Comparison of ENCODE assay signal across 1 cellular context in genomic region chr12:105107497-105108371, GRCh38.
TF ChIP-seq lines count a peak whose summit lies in the region.

A gene with protein sequence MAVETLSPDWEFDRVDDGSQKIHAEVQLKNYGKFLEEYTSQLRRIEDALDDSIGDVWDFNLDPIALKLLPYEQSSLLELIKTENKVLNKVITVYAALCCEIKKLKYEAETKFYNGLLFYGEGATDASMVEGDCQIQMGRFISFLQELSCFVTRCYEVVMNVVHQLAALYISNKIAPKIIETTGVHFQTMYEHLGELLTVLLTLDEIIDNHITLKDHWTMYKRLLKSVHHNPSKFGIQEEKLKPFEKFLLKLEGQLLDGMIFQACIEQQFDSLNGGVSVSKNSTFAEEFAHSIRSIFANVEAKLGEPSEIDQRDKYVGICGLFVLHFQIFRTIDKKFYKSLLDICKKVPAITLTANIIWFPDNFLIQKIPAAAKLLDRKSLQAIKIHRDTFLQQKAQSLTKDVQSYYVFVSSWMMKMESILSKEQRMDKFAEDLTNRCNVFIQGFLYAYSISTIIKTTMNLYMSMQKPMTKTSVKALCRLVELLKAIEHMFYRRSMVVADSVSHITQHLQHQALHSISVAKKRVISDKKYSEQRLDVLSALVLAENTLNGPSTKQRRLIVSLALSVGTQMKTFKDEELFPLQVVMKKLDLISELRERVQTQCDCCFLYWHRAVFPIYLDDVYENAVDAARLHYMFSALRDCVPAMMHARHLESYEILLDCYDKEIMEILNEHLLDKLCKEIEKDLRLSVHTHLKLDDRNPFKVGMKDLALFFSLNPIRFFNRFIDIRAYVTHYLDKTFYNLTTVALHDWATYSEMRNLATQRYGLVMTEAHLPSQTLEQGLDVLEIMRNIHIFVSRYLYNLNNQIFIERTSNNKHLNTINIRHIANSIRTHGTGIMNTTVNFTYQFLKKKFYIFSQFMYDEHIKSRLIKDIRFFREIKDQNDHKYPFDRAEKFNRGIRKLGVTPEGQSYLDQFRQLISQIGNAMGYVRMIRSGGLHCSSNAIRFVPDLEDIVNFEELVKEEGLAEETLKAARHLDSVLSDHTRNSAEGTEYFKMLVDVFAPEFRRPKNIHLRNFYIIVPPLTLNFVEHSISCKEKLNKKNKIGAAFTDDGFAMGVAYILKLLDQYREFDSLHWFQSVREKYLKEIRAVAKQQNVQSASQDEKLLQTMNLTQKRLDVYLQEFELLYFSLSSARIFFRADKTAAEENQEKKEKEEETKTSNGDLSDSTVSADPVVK (plus strand): TSS chr12:105107731. CDS start chr12:105107801, 70 bp downstream.

TF ChIP-seq in HepG2, 621 proteins besides CTCF, POLR2A, EP300 and RAD21 (continued from another document and continues in another):
- TF ChIP-seq, protein P1, sequence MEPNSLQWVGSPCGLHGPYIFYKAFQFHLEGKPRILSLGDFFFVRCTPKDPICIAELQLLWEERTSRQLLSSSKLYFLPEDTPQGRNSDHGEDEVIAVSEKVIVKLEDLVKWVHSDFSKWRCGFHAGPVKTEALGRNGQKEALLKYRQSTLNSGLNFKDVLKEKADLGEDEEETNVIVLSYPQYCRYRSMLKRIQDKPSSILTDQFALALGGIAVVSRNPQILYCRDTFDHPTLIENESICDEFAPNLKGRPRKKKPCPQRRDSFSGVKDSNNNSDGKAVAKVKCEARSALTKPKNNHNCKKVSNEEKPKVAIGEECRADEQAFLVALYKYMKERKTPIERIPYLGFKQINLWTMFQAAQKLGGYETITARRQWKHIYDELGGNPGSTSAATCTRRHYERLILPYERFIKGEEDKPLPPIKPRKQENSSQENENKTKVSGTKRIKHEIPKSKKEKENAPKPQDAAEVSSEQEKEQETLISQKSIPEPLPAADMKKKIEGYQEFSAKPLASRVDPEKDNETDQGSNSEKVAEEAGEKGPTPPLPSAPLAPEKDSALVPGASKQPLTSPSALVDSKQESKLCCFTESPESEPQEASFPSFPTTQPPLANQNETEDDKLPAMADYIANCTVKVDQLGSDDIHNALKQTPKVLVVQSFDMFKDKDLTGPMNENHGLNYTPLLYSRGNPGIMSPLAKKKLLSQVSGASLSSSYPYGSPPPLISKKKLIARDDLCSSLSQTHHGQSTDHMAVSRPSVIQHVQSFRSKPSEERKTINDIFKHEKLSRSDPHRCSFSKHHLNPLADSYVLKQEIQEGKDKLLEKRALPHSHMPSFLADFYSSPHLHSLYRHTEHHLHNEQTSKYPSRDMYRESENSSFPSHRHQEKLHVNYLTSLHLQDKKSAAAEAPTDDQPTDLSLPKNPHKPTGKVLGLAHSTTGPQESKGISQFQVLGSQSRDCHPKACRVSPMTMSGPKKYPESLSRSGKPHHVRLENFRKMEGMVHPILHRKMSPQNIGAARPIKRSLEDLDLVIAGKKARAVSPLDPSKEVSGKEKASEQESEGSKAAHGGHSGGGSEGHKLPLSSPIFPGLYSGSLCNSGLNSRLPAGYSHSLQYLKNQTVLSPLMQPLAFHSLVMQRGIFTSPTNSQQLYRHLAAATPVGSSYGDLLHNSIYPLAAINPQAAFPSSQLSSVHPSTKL (CRISPR knock-in tag; IDR thresholded peaks at IDR 0.05), result peak; percentile 66; the same call in 1 of the 2 replicates
- TF ChIP-seq ZNF143 (CRISPR knock-in tag; IDR thresholded peaks at IDR 0.05) (peak; percentile 93), ZNF839 (CRISPR knock-in tag; IDR thresholded peaks at IDR 0.05; ENCODE audit: borderline replicate concordance) (peak; percentile 65; the same call in 1 of the 2 replicates), NFKBIZ (CRISPR knock-in tag; IDR thresholded peaks at IDR 0.05) (peak; percentile 72), ZNF83 (CRISPR knock-in tag; IDR thresholded peaks at IDR 0.05; ENCODE audit: borderline replicate concordance) (no peak), HDAC1 (CRISPR knock-in tag; IDR thresholded peaks at IDR 0.05) (peak; percentile 86; the same call in 1 of the 2 replicates), ESRRA (CRISPR knock-in tag; IDR thresholded peaks at IDR 0.05; ENCODE audit: low read depth) (peak; percentile 77; the same call in 1 of the 2 replicates), FOXJ3 (CRISPR knock-in tag; IDR thresholded peaks at IDR 0.05; ENCODE audit: borderline replicate concordance) (no peak), NRL (CRISPR knock-in tag; IDR thresholded peaks at IDR 0.05; ENCODE audit: borderline replicate concordance) (peak; percentile 96; the same call in 1 of the 2 replicates), ZNF816 (CRISPR knock-in tag; IDR thresholded peaks at IDR 0.05; ENCODE audit: borderline replicate concordance) (peak; percentile 64; the same call in 1 of the 2 replicates), FOSL2 (CRISPR knock-in tag; IDR thresholded peaks at IDR 0.05) (peak; percentile 34; the same call in 1 of the 2 replicates), PHB2 (IDR thresholded peaks at IDR 0.05; ENCODE audit: partially characterized antibody) (no peak), ZNF570 (CRISPR knock-in tag; IDR thresholded peaks at IDR 0.05; ENCODE audit: borderline replicate concordance) (peak; percentile 70; the same call in 1 of the 2 replicates), AKAP8 (CRISPR knock-in tag; IDR thresholded peaks at IDR 0.05) (no peak), JUND (CRISPR knock-in tag; IDR thresholded peaks at IDR 0.05) (0 out of 2 replicates have a peak, but pooled peaks have one; percentile 53), ZNF530 (CRISPR knock-in tag; IDR thresholded peaks at IDR 0.05; ENCODE audit: low read depth) (no peak), HMGA1 (CRISPR knock-in tag; conservative IDR thresholded peaks at IDR 0.05) (no peak), ZBTB38 (CRISPR knock-in tag; IDR thresholded peaks at IDR 0.05) (peak; percentile 89), MEIS2 (CRISPR knock-in tag; IDR thresholded peaks at IDR 0.05) (peak; percentile 55; the same call in 1 of the 2 replicates), HNF4A (CRISPR knock-in tag; IDR thresholded peaks at IDR 0.05) (no peak), MIER2 (CRISPR knock-in tag; IDR thresholded peaks at IDR 0.05) (no peak), SMARCE1 (IDR thresholded peaks at IDR 0.05; ENCODE audit: borderline replicate concordance) (no peak), ZNF569 (CRISPR knock-in tag; IDR thresholded peaks at IDR 0.05; ENCODE audit: borderline replicate concordance) (0 out of 2 replicates have a peak, but pooled peaks have one; percentile 33), CENPX (CRISPR knock-in tag; IDR thresholded peaks at IDR 0.05) (no peak), SIN3B (IDR thresholded peaks at IDR 0.05; ENCODE audit: low read length) (no peak), SMYD3 (CRISPR knock-in tag; IDR thresholded peaks at IDR 0.05) (peak; percentile 82; the same call in 1 of the 2 replicates), KLF12 (CRISPR knock-in tag; IDR thresholded peaks at IDR 0.05; ENCODE audit: borderline replicate concordance) (peak; percentile 45; the same call in 1 of the 2 replicates), ZSCAN20 (CRISPR knock-in tag; IDR thresholded peaks at IDR 0.05; ENCODE audit: borderline replicate concordance) (peak; percentile 61; the same call in 1 of the 2 replicates), ZNF619 (CRISPR knock-in tag; IDR thresholded peaks at IDR 0.05) (peak; percentile 54; the same call in 1 of the 2 replicates), ZFP36L1 (CRISPR knock-in tag; IDR thresholded peaks at IDR 0.05) (peak; percentile 71; the same call in 1 of the 2 replicates), POGZ (CRISPR knock-in tag; IDR thresholded peaks at IDR 0.05) (peak; percentile 86), PAF1 (CRISPR knock-in tag; IDR thresholded peaks at IDR 0.05) (no peak), BATF2 (CRISPR knock-in tag; IDR thresholded peaks at IDR 0.05) (peak; percentile 92; the same call in 1 of the 2 replicates), MXD4 (CRISPR knock-in tag; IDR thresholded peaks at IDR 0.05) (peak; percentile 91), NFYC (CRISPR knock-in tag; IDR thresholded peaks at IDR 0.05) (no peak; the same call in 1 of the 2 replicates), RARG (CRISPR knock-in tag; IDR thresholded peaks at IDR 0.05; ENCODE audit: low read depth) (no peak), ZNF10 (CRISPR knock-in tag; IDR thresholded peaks at IDR 0.05; ENCODE audit: borderline replicate concordance, low read depth) (no peak), CSRNP2 (CRISPR knock-in tag; conservative IDR thresholded peaks at IDR 0.05; ENCODE audit: low read depth) (no peak), ZIK1 (CRISPR knock-in tag; IDR thresholded peaks at IDR 0.05; ENCODE audit: borderline replicate concordance, low read depth) (peak; percentile 92), NKX3-1 (CRISPR knock-in tag; IDR thresholded peaks at IDR 0.05) (peak; percentile 42; the same call in 1 of the 2 replicates), KIAA2018 (CRISPR knock-in tag; IDR thresholded peaks at IDR 0.05; ENCODE audit: borderline replicate concordance) (peak; percentile 84; the same call in 1 of the 2 replicates), ATF7-NPFF (CRISPR knock-in tag; IDR thresholded peaks at IDR 0.05; ENCODE audit: low read depth) (peak; percentile 91), DDIT3 (CRISPR knock-in tag; IDR thresholded peaks at IDR 0.05) (no peak), ZBTB20 (CRISPR knock-in tag; IDR thresholded peaks at IDR 0.05; ENCODE audit: borderline replicate concordance, low read depth) (peak; percentile 85; the same call in 1 of the 2 replicates), NPAS2 (CRISPR knock-in tag; IDR thresholded peaks at IDR 0.05; ENCODE audit: borderline replicate concordance) (no peak)
- TF ChIP-seq, protein P2, sequence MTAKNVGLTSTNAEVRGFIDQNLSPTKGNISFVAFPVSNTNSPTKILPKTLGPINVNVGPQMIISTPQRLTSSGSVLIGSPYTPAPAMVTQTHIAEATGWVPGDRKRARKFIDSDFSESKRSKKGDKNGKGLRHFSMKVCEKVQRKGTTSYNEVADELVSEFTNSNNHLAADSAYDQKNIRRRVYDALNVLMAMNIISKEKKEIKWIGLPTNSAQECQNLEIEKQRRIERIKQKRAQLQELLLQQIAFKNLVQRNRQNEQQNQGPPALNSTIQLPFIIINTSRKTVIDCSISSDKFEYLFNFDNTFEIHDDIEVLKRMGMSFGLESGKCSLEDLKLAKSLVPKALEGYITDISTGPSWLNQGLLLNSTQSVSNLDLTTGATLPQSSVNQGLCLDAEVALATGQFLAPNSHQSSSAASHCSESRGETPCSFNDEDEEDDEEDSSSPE (CRISPR knock-in tag; IDR thresholded peaks at IDR 0.05), result peak; percentile 85
